In genomic region chr4:145773581-145774234, GRCh38 we compare ENCODE assay signal across 9 cellular contexts.
DNase-seq lines count a peak whose midpoint lies in the region; ATAC-seq, FAIRE-seq and TF ChIP-seq lines count a peak whose summit lies in the region.
"Had no signal": no experiment of that assay in that cellular context is flagged by ENCODE, and none has a peak within 500 bp of the region (broad histone marks: within the 10 kb centered on the region; RNA-seq: fewer than 3 reads in every experiment).

No MANE protein-coding gene starts in this region.

- peak; percentile 87 for ATAC-seq in GM18519 (IDR thresholded peaks at IDR 0.05; ENCODE audit: low FRiP score, unreplicated experiment)
- ATAC-seq in GM21515 (IDR thresholded peaks at IDR 0.05; ENCODE audit: unreplicated experiment) = peak; percentile 90
- ATAC-seq in HG03196 (IDR thresholded peaks at IDR 0.05; ENCODE audit: unreplicated experiment) = peak; percentile 91
- peak; percentile 77 to 85 for ATAC-seq in left cardiac atrium
- ATAC-seq: esophagus mucosa had no signal

- H3K4me3 ChIP-seq in coronary artery = no peak overlapping the region

- H3K27ac ChIP-seq in coronary artery = no peak overlapping the region

- DNase-seq in left cardiac atrium (no peak), SKM-1 (lab: John Stamatoyannopoulos, UW; ENCODE audit: unreplicated experiment) (no peak), activated gamma-delta T cell treated with Interleukin-2 at 50 U/mL for 16 hours (no peak), urothelium cell line (ENCODE audit: low spot score) (no peak), coronary artery (ENCODE audit: low spot score) (no peak)

- no peak for FAIRE-seq in urothelium cell line (lab: Jason Lieb, UNC)

- TF ChIP-seq CTCF in coronary artery (IDR thresholded peaks at IDR 0.05) = no peak

- intact Hi-C loops in left cardiac atrium (cut with DNase I) = no loop called here
